1 cellular context compared by ENCODE assay signal in the genomic region with DNA sequence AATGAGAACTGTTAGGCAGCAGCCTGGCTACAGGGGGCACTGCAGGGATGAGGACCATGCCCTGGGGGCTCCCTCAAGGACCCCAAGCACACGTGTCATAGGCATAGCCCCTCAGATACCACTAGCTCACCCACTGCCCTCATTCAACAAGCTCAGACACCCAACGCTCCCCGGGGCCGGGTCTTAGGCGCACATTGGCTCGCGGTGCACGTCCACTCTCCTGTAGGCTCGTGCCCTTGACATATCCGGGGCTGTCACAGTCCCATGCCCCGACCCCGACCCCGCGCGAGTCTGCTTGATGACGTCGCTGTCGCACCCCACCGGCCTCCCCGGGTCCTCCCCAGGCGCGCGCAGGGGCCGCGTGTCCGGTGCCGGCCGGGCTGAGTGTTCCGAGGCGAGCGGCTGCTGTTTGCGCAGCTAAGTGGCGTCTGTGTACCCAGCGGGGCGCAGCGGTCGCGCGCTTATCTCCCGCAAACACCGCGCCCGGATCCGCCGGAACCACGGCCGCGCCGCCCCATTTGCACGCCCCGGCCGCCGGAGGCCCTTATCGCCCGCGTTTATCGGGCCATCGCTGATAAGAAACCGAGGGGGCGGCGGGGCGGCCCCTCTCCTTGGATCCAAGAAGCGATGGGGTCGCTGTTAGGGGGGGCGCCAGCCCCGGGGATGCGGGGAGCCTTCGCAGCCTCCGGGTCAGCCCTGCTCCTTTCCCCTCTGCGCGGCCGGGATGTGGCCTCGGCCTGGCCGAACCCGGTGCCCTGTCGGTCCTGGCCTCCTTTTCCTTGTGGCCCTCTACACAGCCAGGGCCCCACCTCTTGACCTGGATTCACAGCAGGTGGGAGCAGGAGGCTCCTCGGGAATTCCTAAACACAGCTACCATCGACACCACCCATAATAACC.
TF ChIP-seq lines count a peak whose summit lies in the region.

No MANE protein-coding gene starts in this region.

TF ChIP-seq in HepG2, 621 proteins besides CTCF, POLR2A, EP300 and RAD21 (continued from another document and continues in another):
- TF ChIP-seq ZSCAN25 (CRISPR knock-in tag; IDR thresholded peaks at IDR 0.05) (0 out of 2 replicates have a peak, but pooled peaks have one; percentile 34), HDAC2 (CRISPR knock-in tag; IDR thresholded peaks at IDR 0.05) (peak; percentile 96), ZNF343 (CRISPR knock-in tag; IDR thresholded peaks at IDR 0.05) (no peak; the same call in 1 of the 2 replicates), BCL6 (CRISPR knock-in tag; IDR thresholded peaks at IDR 0.05) (peak; percentile 93), NR2F2 (IDR thresholded peaks at IDR 0.05; ENCODE audit: borderline replicate concordance, low read depth) (peak; percentile 71; the same call in 1 of the 2 replicates), ZNF563 (CRISPR knock-in tag; IDR thresholded peaks at IDR 0.05) (peak; percentile 91), ZNF337 (CRISPR knock-in tag; IDR thresholded peaks at IDR 0.05; ENCODE audit: borderline replicate concordance, low read depth) (peak; percentile 61; the same call in 1 of the 2 replicates), ZNF484 (CRISPR knock-in tag; IDR thresholded peaks at IDR 0.05; ENCODE audit: borderline replicate concordance, low read depth) (no peak), ZNF569 (CRISPR knock-in tag; IDR thresholded peaks at IDR 0.05; ENCODE audit: borderline replicate concordance) (0 out of 2 replicates have a peak, but pooled peaks have one; percentile 72), SUZ12 (IDR thresholded peaks at IDR 0.05; ENCODE audit: low read depth, low read length) (no peak), PRMT3 (CRISPR knock-in tag; IDR thresholded peaks at IDR 0.05; ENCODE audit: borderline replicate concordance, low read depth) (no peak), CBX2 (IDR thresholded peaks at IDR 0.05; ENCODE audit: low read depth, low read length) (no peak), CBX2 (CRISPR knock-in tag; IDR thresholded peaks at IDR 0.05; ENCODE audit: low read depth) (peak; percentile 98), RFXANK (CRISPR knock-in tag; IDR thresholded peaks at IDR 0.05) (no peak), PCBP1 (IDR thresholded peaks at IDR 0.05; ENCODE audit: borderline replicate concordance, low read depth, low read length) (no peak), ZNF230 (CRISPR knock-in tag; IDR thresholded peaks at IDR 0.05) (peak; percentile 81; the same call in 1 of the 2 replicates), ZNF678 (CRISPR knock-in tag; IDR thresholded peaks at IDR 0.05) (peak; percentile 47; the same call in 1 of the 2 replicates), ZNF333 (CRISPR knock-in tag; IDR thresholded peaks at IDR 0.05; ENCODE audit: borderline replicate concordance) (peak; percentile 97), THAP7 (CRISPR knock-in tag; IDR thresholded peaks at IDR 0.05) (peak; percentile 84), DPF2 (CRISPR knock-in tag; IDR thresholded peaks at IDR 0.05; ENCODE audit: borderline replicate concordance, low read depth) (peak; percentile 95), ZNF737 (CRISPR knock-in tag; IDR thresholded peaks at IDR 0.05; ENCODE audit: borderline replicate concordance) (no peak; the same call in 1 of the 2 replicates), ZKSCAN8 (CRISPR knock-in tag; IDR thresholded peaks at IDR 0.05; ENCODE audit: borderline replicate concordance) (no peak), DMAP1 (CRISPR knock-in tag; IDR thresholded peaks at IDR 0.05) (peak; percentile 56; the same call in 1 of the 2 replicates), ZNF773 (CRISPR knock-in tag; IDR thresholded peaks at IDR 0.05; ENCODE audit: borderline replicate concordance) (0 out of 2 replicates have a peak, but pooled peaks have one; percentile 71), TBX3 (IDR thresholded peaks at IDR 0.05; ENCODE audit: borderline replicate concordance) (peak; percentile 82; the same call in 1 of the 2 replicates)
- TF ChIP-seq, protein P1, sequence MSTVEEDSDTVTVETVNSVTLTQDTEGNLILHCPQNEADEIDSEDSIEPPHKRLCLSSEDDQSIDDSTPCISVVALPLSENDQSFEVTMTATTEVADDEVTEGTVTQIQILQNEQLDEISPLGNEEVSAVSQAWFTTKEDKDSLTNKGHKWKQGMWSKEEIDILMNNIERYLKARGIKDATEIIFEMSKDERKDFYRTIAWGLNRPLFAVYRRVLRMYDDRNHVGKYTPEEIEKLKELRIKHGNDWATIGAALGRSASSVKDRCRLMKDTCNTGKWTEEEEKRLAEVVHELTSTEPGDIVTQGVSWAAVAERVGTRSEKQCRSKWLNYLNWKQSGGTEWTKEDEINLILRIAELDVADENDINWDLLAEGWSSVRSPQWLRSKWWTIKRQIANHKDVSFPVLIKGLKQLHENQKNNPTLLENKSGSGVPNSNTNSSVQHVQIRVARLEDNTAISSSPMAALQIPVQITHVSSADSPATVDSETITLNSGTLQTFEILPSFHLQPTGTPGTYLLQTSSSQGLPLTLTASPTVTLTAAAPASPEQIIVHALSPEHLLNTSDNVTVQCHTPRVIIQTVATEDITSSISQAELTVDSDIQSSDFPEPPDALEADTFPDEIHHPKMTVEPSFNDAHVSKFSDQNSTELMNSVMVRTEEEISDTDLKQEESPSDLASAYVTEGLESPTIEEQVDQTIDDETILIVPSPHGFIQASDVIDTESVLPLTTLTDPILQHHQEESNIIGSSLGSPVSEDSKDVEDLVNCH (CRISPR knock-in tag; IDR thresholded peaks at IDR 0.05), result 0 out of 2 replicates have a peak, but pooled peaks have one; percentile 34
- TF ChIP-seq, protein P2, sequence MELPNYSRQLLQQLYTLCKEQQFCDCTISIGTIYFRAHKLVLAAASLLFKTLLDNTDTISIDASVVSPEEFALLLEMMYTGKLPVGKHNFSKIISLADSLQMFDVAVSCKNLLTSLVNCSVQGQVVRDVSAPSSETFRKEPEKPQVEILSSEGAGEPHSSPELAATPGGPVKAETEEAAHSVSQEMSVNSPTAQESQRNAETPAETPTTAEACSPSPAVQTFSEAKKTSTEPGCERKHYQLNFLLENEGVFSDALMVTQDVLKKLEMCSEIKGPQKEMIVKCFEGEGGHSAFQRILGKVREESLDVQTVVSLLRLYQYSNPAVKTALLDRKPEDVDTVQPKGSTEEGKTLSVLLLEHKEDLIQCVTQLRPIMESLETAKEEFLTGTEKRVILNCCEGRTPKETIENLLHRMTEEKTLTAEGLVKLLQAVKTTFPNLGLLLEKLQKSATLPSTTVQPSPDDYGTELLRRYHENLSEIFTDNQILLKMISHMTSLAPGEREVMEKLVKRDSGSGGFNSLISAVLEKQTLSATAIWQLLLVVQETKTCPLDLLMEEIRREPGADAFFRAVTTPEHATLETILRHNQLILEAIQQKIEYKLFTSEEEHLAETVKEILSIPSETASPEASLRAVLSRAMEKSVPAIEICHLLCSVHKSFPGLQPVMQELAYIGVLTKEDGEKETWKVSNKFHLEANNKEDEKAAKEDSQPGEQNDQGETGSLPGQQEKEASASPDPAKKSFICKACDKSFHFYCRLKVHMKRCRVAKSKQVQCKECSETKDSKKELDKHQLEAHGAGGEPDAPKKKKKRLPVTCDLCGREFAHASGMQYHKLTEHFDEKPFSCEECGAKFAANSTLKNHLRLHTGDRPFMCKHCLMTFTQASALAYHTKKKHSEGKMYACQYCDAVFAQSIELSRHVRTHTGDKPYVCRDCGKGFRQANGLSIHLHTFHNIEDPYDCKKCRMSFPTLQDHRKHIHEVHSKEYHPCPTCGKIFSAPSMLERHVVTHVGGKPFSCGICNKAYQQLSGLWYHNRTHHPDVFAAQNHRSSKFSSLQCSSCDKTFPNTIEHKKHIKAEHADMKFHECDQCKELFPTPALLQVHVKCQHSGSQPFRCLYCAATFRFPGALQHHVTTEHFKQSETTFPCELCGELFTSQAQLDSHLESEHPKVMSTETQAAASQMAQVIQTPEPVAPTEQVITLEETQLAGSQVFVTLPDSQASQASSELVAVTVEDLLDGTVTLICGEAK (IDR thresholded peaks at IDR 0.05), result no peak
- TF ChIP-seq, protein P2 (CRISPR knock-in tag; IDR thresholded peaks at IDR 0.05), result peak; percentile 91
- TF ChIP-seq, protein P3, sequence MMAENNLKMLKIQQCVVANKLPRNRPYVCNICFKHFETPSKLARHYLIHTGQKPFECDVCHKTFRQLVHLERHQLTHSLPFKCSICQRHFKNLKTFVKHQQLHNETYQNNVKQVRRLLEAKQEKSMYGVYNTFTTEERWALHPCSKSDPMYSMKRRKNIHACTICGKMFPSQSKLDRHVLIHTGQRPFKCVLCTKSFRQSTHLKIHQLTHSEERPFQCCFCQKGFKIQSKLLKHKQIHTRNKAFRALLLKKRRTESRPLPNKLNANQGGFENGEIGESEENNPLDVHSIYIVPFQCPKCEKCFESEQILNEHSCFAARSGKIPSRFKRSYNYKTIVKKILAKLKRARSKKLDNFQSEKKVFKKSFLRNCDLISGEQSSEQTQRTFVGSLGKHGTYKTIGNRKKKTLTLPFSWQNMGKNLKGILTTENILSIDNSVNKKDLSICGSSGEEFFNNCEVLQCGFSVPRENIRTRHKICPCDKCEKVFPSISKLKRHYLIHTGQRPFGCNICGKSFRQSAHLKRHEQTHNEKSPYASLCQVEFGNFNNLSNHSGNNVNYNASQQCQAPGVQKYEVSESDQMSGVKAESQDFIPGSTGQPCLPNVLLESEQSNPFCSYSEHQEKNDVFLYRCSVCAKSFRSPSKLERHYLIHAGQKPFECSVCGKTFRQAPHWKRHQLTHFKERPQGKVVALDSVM (CRISPR knock-in tag; IDR thresholded peaks at IDR 0.05), result peak; percentile 87
- TF ChIP-seq, protein P4, sequence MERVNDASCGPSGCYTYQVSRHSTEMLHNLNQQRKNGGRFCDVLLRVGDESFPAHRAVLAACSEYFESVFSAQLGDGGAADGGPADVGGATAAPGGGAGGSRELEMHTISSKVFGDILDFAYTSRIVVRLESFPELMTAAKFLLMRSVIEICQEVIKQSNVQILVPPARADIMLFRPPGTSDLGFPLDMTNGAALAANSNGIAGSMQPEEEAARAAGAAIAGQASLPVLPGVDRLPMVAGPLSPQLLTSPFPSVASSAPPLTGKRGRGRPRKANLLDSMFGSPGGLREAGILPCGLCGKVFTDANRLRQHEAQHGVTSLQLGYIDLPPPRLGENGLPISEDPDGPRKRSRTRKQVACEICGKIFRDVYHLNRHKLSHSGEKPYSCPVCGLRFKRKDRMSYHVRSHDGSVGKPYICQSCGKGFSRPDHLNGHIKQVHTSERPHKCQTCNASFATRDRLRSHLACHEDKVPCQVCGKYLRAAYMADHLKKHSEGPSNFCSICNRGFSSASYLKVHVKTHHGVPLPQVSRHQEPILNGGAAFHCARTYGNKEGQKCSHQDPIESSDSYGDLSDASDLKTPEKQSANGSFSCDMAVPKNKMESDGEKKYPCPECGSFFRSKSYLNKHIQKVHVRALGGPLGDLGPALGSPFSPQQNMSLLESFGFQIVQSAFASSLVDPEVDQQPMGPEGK (CRISPR knock-in tag; IDR thresholded peaks at IDR 0.05), result peak; percentile 83
- TF ChIP-seq, protein P5, sequence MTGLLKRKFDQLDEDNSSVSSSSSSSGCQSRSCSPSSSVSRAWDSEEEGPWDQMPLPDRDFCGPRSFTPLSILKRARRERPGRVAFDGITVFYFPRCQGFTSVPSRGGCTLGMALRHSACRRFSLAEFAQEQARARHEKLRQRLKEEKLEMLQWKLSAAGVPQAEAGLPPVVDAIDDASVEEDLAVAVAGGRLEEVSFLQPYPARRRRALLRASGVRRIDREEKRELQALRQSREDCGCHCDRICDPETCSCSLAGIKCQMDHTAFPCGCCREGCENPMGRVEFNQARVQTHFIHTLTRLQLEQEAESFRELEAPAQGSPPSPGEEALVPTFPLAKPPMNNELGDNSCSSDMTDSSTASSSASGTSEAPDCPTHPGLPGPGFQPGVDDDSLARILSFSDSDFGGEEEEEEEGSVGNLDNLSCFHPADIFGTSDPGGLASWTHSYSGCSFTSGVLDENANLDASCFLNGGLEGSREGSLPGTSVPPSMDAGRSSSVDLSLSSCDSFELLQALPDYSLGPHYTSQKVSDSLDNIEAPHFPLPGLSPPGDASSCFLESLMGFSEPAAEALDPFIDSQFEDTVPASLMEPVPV (CRISPR knock-in tag; IDR thresholded peaks at IDR 0.05), result peak; percentile 92; the same call in 1 of the 2 replicates
